16 cellular contexts compared by ENCODE assay signal in genomic region chr19:4030552-4030951, GRCh38. TPM values are rescaled to one million over a fixed set of nuclear protein-coding genes. Genes with fewer than 3 reads are reported as not detected.
DNase-seq lines count a peak whose midpoint lies in the region; ATAC-seq and TF ChIP-seq lines count a peak whose summit lies in the region.
"Had no signal": no experiment of that assay in that cellular context is flagged by ENCODE, and none has a peak within 500 bp of the region (broad histone marks: within the 10 kb centered on the region; RNA-seq: fewer than 3 reads in every experiment).

No MANE protein-coding gene starts in this region.

- H3K4me2 ChIP-seq in mesenchymal stem cell (ENCODE audit: low read length, poor library complexity, severe bottlenecking), result no peak overlapping the region

- no peak overlapping the region for H3K9ac ChIP-seq in mesenchymal stem cell (ENCODE audit: low read length)

- H3K18ac ChIP-seq in mesenchymal stem cell (ENCODE audit: low read depth in 1 of 2, low read length in 2 of 2), result peak overlapping the region in 1 of 2 experiments; percentile 11

- H3K4me1 Mint-ChIP-seq in stimulated activated effector memory CD8-positive, alpha-beta T cell treated with anti-CD3 and anti-CD28 coated beads, Interleukin-12 subunit alpha, Interleukin-12 subunit beta, amount 100 ng/mL, for 72 hours, result no peaks in the 10 kb centered on the region
- H3K4me1 Mint-ChIP-seq: CD4-positive, alpha-beta memory T cell had no signal

- H3K14ac ChIP-seq in mesenchymal stem cell (ENCODE audit: low read length in 2 of 2), result no peak overlapping the region

- H3K79me1 ChIP-seq in mesenchymal stem cell (replicated peaks; ENCODE audit: low read length, poor library complexity, severe bottlenecking), result peaks cover 34% of the 10 kb centered on the region

- no peaks in the 10 kb centered on the region for H3K9me3 Mint-ChIP-seq in stimulated activated effector memory CD8-positive, alpha-beta T cell treated with anti-CD3 and anti-CD28 coated beads, Interleukin-12 subunit alpha, Interleukin-12 subunit beta, amount 100 ng/mL, for 72 hours
- H3K9me3 Mint-ChIP-seq: CD4-positive, alpha-beta memory T cell had no signal

- DNase-seq in mesenchymal stem cell, result no peak
- no peak for DNase-seq in stimulated activated effector memory CD8-positive, alpha-beta T cell treated with anti-CD3 and anti-CD28 coated beads, Interleukin-12 subunit alpha, Interleukin-12 subunit beta, amount 100 ng/mL, for 72 hours (ENCODE audit: low spot score in 2 of 2)
- DNase-seq in tibial nerve (ENCODE audit: low spot score in 2 of 2), result no peak
- DNase-seq in SKM-1 treated with dmso at 0.1 percent for 144 hours (lab: John Stamatoyannopoulos, UW; ENCODE audit: unreplicated experiment), result no peak
- no peak for DNase-seq in NCI-H69 (lab: John Stamatoyannopoulos, UW)
- DNase-seq: C1 segment of cervical spinal cord, Calu3, COR-L47, DMS53, DMS79 treated with DMSO at 0.1 percent for 48 hours, GF-D8, GOT3, HFFc6 had no signal

- H2BK5ac ChIP-seq in mesenchymal stem cell (ENCODE audit: low read depth, low read length, poor library complexity, severe bottlenecking), result no peak overlapping the region

- no peak overlapping the region for H3K4me3 ChIP-seq in mesenchymal stem cell (ENCODE audit: insufficient read depth in 1 of 2, low read depth in 1 of 2, low read length in 2 of 2)
- no peak overlapping the region for H3K4me3 ChIP-seq in tibial nerve
- H3K4me3 ChIP-seq: HAP-1 had no signal

- H4K91ac ChIP-seq in mesenchymal stem cell (ENCODE audit: low read length), result no peak overlapping the region

- H3K27ac ChIP-seq in mesenchymal stem cell (ENCODE audit: low read length, poor library complexity, severe bottlenecking) (no peak overlapping the region), tibial nerve (peak overlapping the region; percentile 36 to 87 (median 71))

- no peak for TF ChIP-seq POLR2A in tibial nerve (IDR thresholded peaks at IDR 0.05)

- peaks cover 43 to 85% of the 10 kb centered on the region in 2 experiments for H3K36me3 ChIP-seq in mesenchymal stem cell (ENCODE audit: control insufficient read depth in 1 of 2, insufficient read depth in 2 of 2, low read depth in 1 of 2, low read length in 2 of 2)
- H3K36me3 ChIP-seq in tibial nerve, result peaks cover 5 to 90% (median 21%) of the 10 kb centered on the region in 3 donors

- ATAC-seq in stimulated activated effector memory CD8-positive, alpha-beta T cell treated with anti-CD3 and anti-CD28 coated beads, Interleukin-12 subunit alpha, Interleukin-12 subunit beta, amount 100 ng/mL, for 72 hours, result no peak
- no peak for ATAC-seq in GM19328 (IDR thresholded peaks at IDR 0.05; ENCODE audit: unreplicated experiment)

- H2BK120ac ChIP-seq in mesenchymal stem cell (ENCODE audit: low read depth, low read length), result no peak overlapping the region

- H2BK12ac ChIP-seq in mesenchymal stem cell (ENCODE audit: low read length in 2 of 2), result no peak overlapping the region

- H3K36me3 Mint-ChIP-seq in stimulated activated effector memory CD8-positive, alpha-beta T cell treated with anti-CD3 and anti-CD28 coated beads, Interleukin-12 subunit alpha, Interleukin-12 subunit beta, amount 100 ng/mL, for 72 hours, result peaks cover 59% of the 10 kb centered on the region

- H3K4me1 ChIP-seq in mesenchymal stem cell (ENCODE audit: control insufficient read depth, insufficient read depth, low read depth, low read length) (peaks cover 7% of the 10 kb centered on the region), tibial nerve (peaks cover 0 to 51% (median 29%) of the 10 kb centered on the region in 4 donors)
- H3K4me1 ChIP-seq: HAP-1 had no signal

- 97% methylated on average over 4 of the region's 6 CpGs for WGBS in mesenchymal stem cell
- 92 to 96% methylated on average over 6 of the region's 6 CpGs for WGBS in tibial nerve, 2 donors

- no peak overlapping the region for H2AFZ ChIP-seq in mesenchymal stem cell (ENCODE audit: low read depth, low read length)

- H3K27me3 ChIP-seq in mesenchymal stem cell (ENCODE audit: control insufficient read depth in 1 of 2, insufficient read depth in 1 of 2, low read length in 2 of 2) (no peaks in the 10 kb centered on the region), tibial nerve (no peaks in the 10 kb centered on the region)

- H3K4ac ChIP-seq in mesenchymal stem cell (ENCODE audit: low read depth in 1 of 2, low read length in 2 of 2), result no peak overlapping the region

- TF ChIP-seq CTCF in tibial nerve (IDR thresholded peaks at IDR 0.05), result no peak

- H2AK5ac ChIP-seq in mesenchymal stem cell (ENCODE audit: low read length, severe bottlenecking), result no peak overlapping the region

- H3K23ac ChIP-seq in mesenchymal stem cell (ENCODE audit: low read length in 2 of 2), result no peak overlapping the region

- no peak overlapping the region for H2BK15ac ChIP-seq in mesenchymal stem cell (ENCODE audit: low read depth, poor library complexity, severe bottlenecking)

- H3K9me3 ChIP-seq in mesenchymal stem cell (ENCODE audit: control insufficient read depth, low read length), result no peaks in the 10 kb centered on the region
- H3K9me3 ChIP-seq in tibial nerve, result no peaks in the 10 kb centered on the region
- H3K9me3 ChIP-seq: HAP-1 had no signal

- no peak for TF ChIP-seq EP300 in tibial nerve (IDR thresholded peaks at IDR 0.05)

- H3K27ac Mint-ChIP-seq in stimulated activated effector memory CD8-positive, alpha-beta T cell treated with anti-CD3 and anti-CD28 coated beads, Interleukin-12 subunit alpha, Interleukin-12 subunit beta, amount 100 ng/mL, for 72 hours, result peak overlapping the region; percentile 60
- H3K27ac Mint-ChIP-seq: CD4-positive, alpha-beta memory T cell; HFFc6 had no signal

- H4K8ac ChIP-seq in mesenchymal stem cell (ENCODE audit: low read length), result peak overlapping the region; percentile 50

- H3K4me3 Mint-ChIP-seq in stimulated activated effector memory CD8-positive, alpha-beta T cell treated with anti-CD3 and anti-CD28 coated beads, Interleukin-12 subunit alpha, Interleukin-12 subunit beta, amount 100 ng/mL, for 72 hours, result no peak overlapping the region
- H3K4me3 Mint-ChIP-seq: CD4-positive, alpha-beta memory T cell; HFFc6 had no signal

RNA-seq across cellular contexts. Expression of gene PIAS4, which starts 23.0 kb away (rescaled TPM):
- polyA plus RNA-seq in mesenchymal stem cell (2013, experiment 1 of 2), result 49.3 TPM
- polyA plus RNA-seq in mesenchymal stem cell (2013, experiment 2 of 2), result 49.4 TPM
- 10 to 100 TPM; 23.0 to 32.4 (median 26.3) TPM for total RNA-seq in tibial nerve

RNA-seq across cellular contexts. Expression of gene ZBTB7A, which starts 36.1 kb away (rescaled TPM):
- polyA plus RNA-seq in mesenchymal stem cell (2013, experiment 1 of 2), result 27.7 TPM
- polyA plus RNA-seq in mesenchymal stem cell (2013, experiment 2 of 2), result 26.9 TPM
- total RNA-seq in tibial nerve, result 10 to 100 TPM; 64.9 to 97.7 (median 86.7) TPM

RNA-seq across cellular contexts. Expression of gene EEF2, which starts 45.3 kb away (rescaled TPM):
- 2,485 TPM for polyA plus RNA-seq in mesenchymal stem cell (2013, experiment 1 of 2)
- polyA plus RNA-seq in mesenchymal stem cell (2013, experiment 2 of 2), result 2,452 TPM
- total RNA-seq in tibial nerve, result 1,000 to 10,000 TPM; 1,233 to 1,650 (median 1,549) TPM

RNA-seq across cellular contexts. Expression of gene DAPK3, which starts 59.7 kb away (rescaled TPM):
- 83.5 TPM for polyA plus RNA-seq in mesenchymal stem cell (2013, experiment 1 of 2)
- 80.6 TPM for polyA plus RNA-seq in mesenchymal stem cell (2013, experiment 2 of 2)
- total RNA-seq in tibial nerve, result 10 to 100 TPM; 58.8 to 87.7 (median 70.3) TPM
